ENCODE assay signal across 26 cellular contexts in genomic region chr3:23587513-23587912, GRCh38.
DNase-seq lines count a peak whose midpoint lies in the region; ATAC-seq, FAIRE-seq and TF ChIP-seq lines count a peak whose summit lies in the region.
"Had no signal": no experiment of that assay in that cellular context is flagged by ENCODE, and none has a peak within 500 bp of the region (broad histone marks: within the 10 kb centered on the region; RNA-seq: fewer than 3 reads in every experiment).

No MANE protein-coding gene starts in this region.

- H3K4me2 ChIP-seq in OCI-LY7 (ENCODE audit: low read length), result no peak overlapping the region
- H3K4me2 ChIP-seq: BLaER1 had no signal

- H3K27me3 Mint-ChIP-seq in memory B cell, result no peaks in the 10 kb centered on the region
- H3K27me3 Mint-ChIP-seq in stimulated activated naive B cell treated with anti-CD40 and anti-IgM and Interleukin-4, amounts not matched to agents 10 μg/mL and 1 μg/mL and 100 μg/mL, for 72 hours, result no peaks in the 10 kb centered on the region
- no peaks in the 10 kb centered on the region for H3K27me3 Mint-ChIP-seq in activated naive CD8-positive, alpha-beta T cell treated with anti-CD3 and anti-CD28 coated beads for 36 hours
- H3K27me3 Mint-ChIP-seq: CD4-positive, CD25-positive, alpha-beta regulatory T cell had no signal

- intact Hi-C loops in OCI-LY7 (cut with micrococcal nuclease; ENCODE audit: unreplicated experiment) (no loop called here), spleen (cut with DNase I; ENCODE audit: low total_unique reads) (no loop called here)

- DNase-seq in GM19239 (ENCODE audit: insufficient read length, low spot score), result no peak
- DNase-seq in OCI-LY7 (ENCODE audit: low spot score), result no peak
- no peak for DNase-seq in memory B cell (ENCODE audit: low spot score in 2 of 2)
- DNase-seq in stimulated activated naive B cell treated with anti-CD40 and anti-IgM and Interleukin-4, amounts not matched to agents 10 μg/mL and 1 μg/mL and 100 μg/mL, for 72 hours, result no peak
- DNase-seq in activated naive CD8-positive, alpha-beta T cell treated with anti-CD3 and anti-CD28 coated beads for 36 hours, result no peak
- no peak for DNase-seq in COLO668 (lab: John Stamatoyannopoulos, UW; ENCODE audit: unreplicated experiment)
- no peak for DNase-seq in spleen
- DNase-seq in GDM1 (lab: John Stamatoyannopoulos, UW), result no peak
- DNase-seq: 8988T; ACHN; BE2C; C1 segment of cervical spinal cord; Caco-2; Calu3; CD4-positive, alpha-beta memory T cell; CD4-positive, CD25-positive, alpha-beta regulatory T cell; CD8-positive, alpha-beta memory T cell; DMS79 treated with DMSO at 0.1 percent for 48 hours had no signal

- H3K4me3 Mint-ChIP-seq in memory B cell, result no peak overlapping the region
- H3K4me3 Mint-ChIP-seq in stimulated activated naive B cell treated with anti-CD40 and anti-IgM and Interleukin-4, amounts not matched to agents 10 μg/mL and 1 μg/mL and 100 μg/mL, for 72 hours, result no peak overlapping the region
- H3K4me3 Mint-ChIP-seq in activated naive CD8-positive, alpha-beta T cell treated with anti-CD3 and anti-CD28 coated beads for 36 hours, result no peak overlapping the region
- H3K4me3 Mint-ChIP-seq: CD14-positive monocyte; CD4-positive, alpha-beta memory T cell; CD4-positive, CD25-positive, alpha-beta regulatory T cell; CD8-positive, alpha-beta memory T cell had no signal

- 80 to 93% (median 83%) methylated on average over 3 of the region's 3 CpGs for WGBS in spleen, 5 donors

- H3K79me2 ChIP-seq in OCI-LY7 (ENCODE audit: insufficient read depth, low read depth, low read length), result no peaks in the 10 kb centered on the region

- no peaks in the 10 kb centered on the region for H3K27me3 ChIP-seq in spleen (replicated peaks in 1 of 7)
- H3K27me3 ChIP-seq: BE2C, BLaER1 had no signal

- H4K20me1 ChIP-seq in OCI-LY7 (ENCODE audit: insufficient read depth, low read length), result no peaks in the 10 kb centered on the region
- H4K20me1 ChIP-seq: BLaER1 had no signal

- H3K9me3 ChIP-seq in OCI-LY7 (ENCODE audit: low read length), result no peaks in the 10 kb centered on the region
- H3K9me3 ChIP-seq in spleen, result peaks cover 0 to 5% (median 0%) of the 10 kb centered on the region in 8 donors
- H3K9me3 ChIP-seq: BE2C, Caco-2 had no signal

- no TSS peak for BruUV-seq in OCI-LY7 (replicated peaks; lab: Mats Ljungman, UMichigan)

- TF ChIP-seq CTCF in OCI-LY7 (conservative IDR thresholded peaks at IDR 0.05; ENCODE audit: low read length), result no peak
- no peak for TF ChIP-seq CTCF in spleen (IDR thresholded peaks at IDR 0.05 in 8 of 11, conservative IDR thresholded peaks at IDR 0.05 in 3 of 11)

- TF ChIP-seq POLR2A in spleen (IDR thresholded peaks at IDR 0.05), result no peak

- POLR2A ChIA-PET in OCI-LY7 (lab: Charles Lee), result interaction anchor here (0.6 to 2.1 kb wide), 4 partner anchors 11 to 497 kb away, joined by 3 to 6 read pairs (median 3); no protein-coding TSS in a partner anchor

- peaks cover 3% of the 10 kb centered on the region for H3K4me1 Mint-ChIP-seq in memory B cell
- H3K4me1 Mint-ChIP-seq in stimulated activated naive B cell treated with anti-CD40 and anti-IgM and Interleukin-4, amounts not matched to agents 10 μg/mL and 1 μg/mL and 100 μg/mL, for 72 hours, result peaks cover 11 to 24% of the 10 kb centered on the region in 2 donors
- no peaks in the 10 kb centered on the region for H3K4me1 Mint-ChIP-seq in activated naive CD8-positive, alpha-beta T cell treated with anti-CD3 and anti-CD28 coated beads for 36 hours
- H3K4me1 Mint-ChIP-seq: CD14-positive monocyte; CD4-positive, alpha-beta memory T cell; CD4-positive, CD25-positive, alpha-beta regulatory T cell; CD8-positive, alpha-beta memory T cell had no signal

- H3K9me2 ChIP-seq in OCI-LY7 (ENCODE audit: insufficient read depth, low read length), result no peaks in the 10 kb centered on the region

- H3K4me3 ChIP-seq in OCI-LY7 (ENCODE audit: low read depth, low read length, poor library complexity, severe bottlenecking) (no peak overlapping the region), spleen (no peak overlapping the region)
- H3K4me3 ChIP-seq: BLaER1, GM12878 had no signal

- H3K36me3 ChIP-seq in OCI-LY7 (ENCODE audit: insufficient read depth, low read length) (no peaks in the 10 kb centered on the region; the same call in 1 of the 2 replicates), spleen (peaks cover 0 to 5% (median 0%) of the 10 kb centered on the region in 6 donors)
- H3K36me3 ChIP-seq: BE2C, BLaER1 had no signal

- no peak for ATAC-seq in memory B cell (ENCODE audit: low read depth)
- ATAC-seq in stimulated activated naive B cell treated with anti-CD40 and anti-IgM and Interleukin-4, amounts not matched to agents 10 μg/mL and 1 μg/mL and 100 μg/mL, for 72 hours (replicated peaks), result no peak
- ATAC-seq: GM12878 had no signal

- peaks cover 24% of the 10 kb centered on the region for H3K36me3 Mint-ChIP-seq in memory B cell
- H3K36me3 Mint-ChIP-seq in stimulated activated naive B cell treated with anti-CD40 and anti-IgM and Interleukin-4, amounts not matched to agents 10 μg/mL and 1 μg/mL and 100 μg/mL, for 72 hours, result peaks cover 20 to 28% of the 10 kb centered on the region in 2 donors
- peaks cover 16% of the 10 kb centered on the region for H3K36me3 Mint-ChIP-seq in activated naive CD8-positive, alpha-beta T cell treated with anti-CD3 and anti-CD28 coated beads for 36 hours
- H3K36me3 Mint-ChIP-seq: CD4-positive, alpha-beta memory T cell; CD4-positive, CD25-positive, alpha-beta regulatory T cell; CD8-positive, alpha-beta memory T cell had no signal

- peak overlapping the region; percentile 13; the same call in 1 of the 2 replicates for H2AFZ ChIP-seq in OCI-LY7 (ENCODE audit: low read length)

- FAIRE-seq in GM19239 (lab: Jason Lieb, UNC), result peak; percentile 18
- FAIRE-seq: A204.1, D721Med, G401.6, GM12878, GM12892, GM18507 had no signal

- H3K4me1 ChIP-seq in OCI-LY7 (ENCODE audit: insufficient read depth, low read length, poor library complexity, severe bottlenecking), result peaks cover 53% of the 10 kb centered on the region
- peaks cover 0 to 4% (median 0%) of the 10 kb centered on the region in 6 donors for H3K4me1 ChIP-seq in spleen
- H3K4me1 ChIP-seq: Caco-2 had no signal

- H3K9me3 Mint-ChIP-seq in memory B cell, result peaks cover 4% of the 10 kb centered on the region
- peaks cover 3 to 4% of the 10 kb centered on the region in 2 donors for H3K9me3 Mint-ChIP-seq in stimulated activated naive B cell treated with anti-CD40 and anti-IgM and Interleukin-4, amounts not matched to agents 10 μg/mL and 1 μg/mL and 100 μg/mL, for 72 hours
- peaks cover 10% of the 10 kb centered on the region for H3K9me3 Mint-ChIP-seq in activated naive CD8-positive, alpha-beta T cell treated with anti-CD3 and anti-CD28 coated beads for 36 hours
- H3K9me3 Mint-ChIP-seq: CD4-positive, CD25-positive, alpha-beta regulatory T cell had no signal

- CTCF ChIA-PET in OCI-LY7 (lab: Charles Lee; ENCODE audit: unreplicated experiment), result no interaction called here

- peak overlapping the region; percentile 10 for H3K27ac Mint-ChIP-seq in memory B cell
- peak overlapping the region; percentile 33 for H3K27ac Mint-ChIP-seq in stimulated activated naive B cell treated with anti-CD40 and anti-IgM and Interleukin-4, amounts not matched to agents 10 μg/mL and 1 μg/mL and 100 μg/mL, for 72 hours
- H3K27ac Mint-ChIP-seq in activated naive CD8-positive, alpha-beta T cell treated with anti-CD3 and anti-CD28 coated beads for 36 hours, result no peak overlapping the region
- H3K27ac Mint-ChIP-seq: CD4-positive, alpha-beta memory T cell; CD4-positive, CD25-positive, alpha-beta regulatory T cell; CD8-positive, alpha-beta memory T cell had no signal

- H3K27ac ChIP-seq in OCI-LY7 (ENCODE audit: low read depth, low read length, poor library complexity, severe bottlenecking) (no peak overlapping the region), spleen (no peak overlapping the region)
- H3K27ac ChIP-seq: BLaER1 had no signal
